Comparison of ENCODE assay signal across 8 cellular contexts in the genomic region with DNA sequence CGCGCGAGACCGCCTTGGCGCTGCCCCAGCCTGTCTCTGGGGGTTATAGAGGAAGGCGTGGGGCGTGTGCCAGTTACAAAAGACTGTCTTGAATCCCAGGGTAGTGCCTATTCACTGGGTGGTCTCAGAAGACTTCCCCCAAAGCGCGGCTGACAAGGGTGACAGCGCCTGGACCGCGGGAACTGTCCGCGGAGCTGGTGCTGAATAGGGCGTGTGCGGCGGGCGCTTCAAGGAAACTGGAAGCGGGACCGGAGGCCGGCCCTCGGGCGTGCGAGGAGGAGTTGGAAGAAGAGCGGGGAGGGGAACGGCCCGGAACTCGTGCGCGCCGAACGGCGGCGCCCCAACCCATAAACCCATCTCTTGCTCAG. TPM values are rescaled to one million over a fixed set of nuclear protein-coding genes. Genes with fewer than 3 reads are reported as not detected.
A peak's percentile ranks its signal among the peaks of the same experiment; 100 is the strongest.
DNase-seq lines count a peak whose midpoint lies in the region; ATAC-seq, FAIRE-seq and TF ChIP-seq lines count a peak whose summit lies in the region.

No MANE protein-coding gene starts in this region.

- TF ChIP-seq CTCF in PC-3 (conservative IDR thresholded peaks at IDR 0.05; ENCODE audit: low read depth, low read length), result no peak

- no peaks in the 10 kb centered on the region for H3K9me2 ChIP-seq in PC-3 (replicated peaks; ENCODE audit: low read length)

- H3K9me3 ChIP-seq in PC-3 (ENCODE audit: low read length), result no peaks in the 10 kb centered on the region
- H3K9me3 ChIP-seq in adipocyte (ENCODE audit: control insufficient read depth, low read length), result peaks cover 3% of the 10 kb centered on the region
- no peaks in the 10 kb centered on the region for H3K9me3 ChIP-seq in iPS-15b (ENCODE audit: control insufficient read depth, insufficient read depth, low read length)

- FAIRE-seq in GM12892 (lab: Jason Lieb, UNC), result no peak

- H3F3A ChIP-seq in PC-3 (ENCODE audit: low read length, unreplicated experiment), result no peaks in the 10 kb centered on the region

- no peak overlapping the region for H3K4me2 ChIP-seq in PC-3 (ENCODE audit: low read length)

- H3K36me3 ChIP-seq in PC-3 (ENCODE audit: low read depth, low read length) (no peaks in the 10 kb centered on the region), adipocyte (ENCODE audit: control insufficient read depth, insufficient read depth, low read length, severe bottlenecking) (no peaks in the 10 kb centered on the region), iPS-15b (ENCODE audit: control insufficient read depth, insufficient read depth, low read length) (no peaks in the 10 kb centered on the region)

- H3K4me3 ChIP-seq in PC-3 (ENCODE audit: low read length), result no peak overlapping the region
- H3K4me3 ChIP-seq in adipocyte (ENCODE audit: low read length), result peak overlapping the region; percentile 58
- H3K4me3 ChIP-seq in iPS-15b (ENCODE audit: low read depth, low read length), result peak overlapping the region; percentile 65

- DNase-seq in GM12892 (ENCODE audit: insufficient read length) (peak; percentile 51), PC-3 (peak; percentile 37), adipocyte (ENCODE audit: low read depth) (peak; percentile 73), NCI-H1092 (lab: John Stamatoyannopoulos, UW) (no peak)
- DNase-seq in stimulated activated CD4-positive, alpha-beta T cell treated with anti-CD3 and anti-CD28 coated beads, Interleukin-4, amount 100 ng/mL, for 24 hours, result peak; percentile 58

- H3K27ac ChIP-seq in PC-3 (ENCODE audit: low read length), result no peak overlapping the region

- CTCF ChIA-PET in PC-3 (lab: Charles Lee), result no interaction called here

- POLR2A ChIA-PET in PC-3 (lab: Charles Lee; ENCODE audit: unreplicated experiment), result no interaction called here

- TF ChIP-seq POLR2A in GM12892 (IDR thresholded peaks at IDR 0.05; ENCODE audit: low read depth, low read length), result no peak

- H4K20me1 ChIP-seq in PC-3 (ENCODE audit: low read length), result no peaks in the 10 kb centered on the region

- H3K4me1 ChIP-seq in PC-3 (ENCODE audit: insufficient read depth, low read length), result no peaks in the 10 kb centered on the region
- H3K4me1 ChIP-seq in adipocyte (ENCODE audit: control insufficient read depth, insufficient read depth, low read length), result peaks cover 10% of the 10 kb centered on the region
- H3K4me1 ChIP-seq in iPS-15b (ENCODE audit: control insufficient read depth, insufficient read depth, low read length), result peaks cover 6% of the 10 kb centered on the region

- ATAC-seq in PC-3 (0 out of 2 replicates have a peak, but pooled peaks have one; percentile 26), GM18520 (IDR thresholded peaks at IDR 0.05; ENCODE audit: unreplicated experiment) (no peak), HG02642 (IDR thresholded peaks at IDR 0.05; ENCODE audit: poor library complexity, unreplicated experiment) (no peak)

- peaks cover 59% of the 10 kb centered on the region for H3K27me3 ChIP-seq in PC-3 (ENCODE audit: low read length)
- peaks cover 87% of the 10 kb centered on the region for H3K27me3 ChIP-seq in adipocyte (replicated peaks; ENCODE audit: control insufficient read depth, insufficient read depth, low read length)
- H3K27me3 ChIP-seq in iPS-15b (ENCODE audit: control insufficient read depth, insufficient read depth, low read length), result peaks cover 85% of the 10 kb centered on the region

- H2AFZ ChIP-seq in PC-3 (ENCODE audit: low read length), result no peak overlapping the region

- intact Hi-C loops in PC-3 (cut with micrococcal nuclease), result no loop called here

- no TSS peak for BruUV-seq in PC-3 (replicated peaks; lab: Mats Ljungman, UMichigan)

- no peak overlapping the region for H3K9ac ChIP-seq in PC-3 (ENCODE audit: low read length)
- no peak overlapping the region for H3K9ac ChIP-seq in adipocyte (ENCODE audit: low read length)
- no peak overlapping the region for H3K9ac ChIP-seq in iPS-15b (ENCODE audit: low read depth, low read length)

- H3K79me2 ChIP-seq in PC-3 (ENCODE audit: low read length), result no peaks in the 10 kb centered on the region

RNA-seq across cellular contexts. Expression of a gene that starts 2.3 kb away (rescaled TPM):
- not detected for polyA plus RNA-seq in GM12892 (2012; ENCODE audit: missing spikeins)
- not detected in 2 replicates for total RNA-seq in PC-3 (2014; rRNA removed)

RNA-seq across cellular contexts. Expression of a gene that starts 6.8 kb away (rescaled TPM):
- 17.7 TPM for polyA plus RNA-seq in GM12892 (2012; ENCODE audit: missing spikeins)
- 4.2 and 7.7 TPM in 2 replicates for total RNA-seq in PC-3 (2014; rRNA removed)

RNA-seq across cellular contexts. Expression of a gene that starts 57.0 kb away (rescaled TPM):
- polyA plus RNA-seq in GM12892 (2012; ENCODE audit: missing spikeins), result 400 TPM
- total RNA-seq in PC-3 (2014; rRNA removed), result 517 and 538 TPM in 2 replicates

RNA-seq across cellular contexts. Expression of a gene that starts 58.0 kb away (rescaled TPM):
- 9.5 TPM for polyA plus RNA-seq in GM12892 (2012; ENCODE audit: missing spikeins)
- 62.5 and 65.7 TPM in 2 replicates for total RNA-seq in PC-3 (2014; rRNA removed)
